ENCODE assay signal across 1 cellular context in the genomic region with DNA sequence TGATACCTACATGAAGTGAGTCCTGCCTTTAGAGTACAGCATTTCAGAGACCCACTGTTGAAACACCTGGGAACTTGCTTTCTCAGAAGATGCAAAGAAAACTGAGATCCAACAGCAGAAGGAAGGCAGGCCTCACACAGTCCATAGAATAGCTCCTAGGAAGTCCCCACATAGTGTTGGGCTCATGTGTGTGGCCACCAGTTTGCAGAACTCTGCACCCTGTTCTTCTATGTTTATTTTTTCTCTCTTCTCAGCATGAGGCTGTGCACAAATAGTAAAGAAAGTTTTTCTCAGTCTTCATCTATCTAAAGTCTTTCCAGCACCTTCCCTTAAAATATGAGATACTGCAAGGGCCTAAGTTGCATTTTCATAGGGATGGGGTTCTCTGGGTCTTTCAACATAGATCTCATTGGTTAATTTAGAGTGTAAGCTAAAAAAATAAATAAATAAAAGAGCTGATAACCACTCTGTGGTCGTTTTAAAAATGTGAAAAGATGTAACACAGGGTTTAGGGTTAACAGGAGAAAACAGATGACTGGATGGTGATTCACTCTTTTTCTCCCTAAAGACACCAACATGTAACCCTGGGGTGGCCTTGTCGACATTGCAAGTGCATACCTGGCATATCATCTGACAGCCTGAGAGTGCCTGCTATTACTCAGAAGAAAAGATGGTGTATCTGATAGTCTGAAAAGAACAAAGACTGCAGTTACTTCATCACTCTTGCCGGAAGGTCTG.
TF ChIP-seq lines count a peak whose summit lies in the region.

No MANE protein-coding gene starts in this region.

TF ChIP-seq in HepG2, 621 proteins besides CTCF, POLR2A, EP300 and RAD21 (continued from another document):
- TF ChIP-seq, protein P1, sequence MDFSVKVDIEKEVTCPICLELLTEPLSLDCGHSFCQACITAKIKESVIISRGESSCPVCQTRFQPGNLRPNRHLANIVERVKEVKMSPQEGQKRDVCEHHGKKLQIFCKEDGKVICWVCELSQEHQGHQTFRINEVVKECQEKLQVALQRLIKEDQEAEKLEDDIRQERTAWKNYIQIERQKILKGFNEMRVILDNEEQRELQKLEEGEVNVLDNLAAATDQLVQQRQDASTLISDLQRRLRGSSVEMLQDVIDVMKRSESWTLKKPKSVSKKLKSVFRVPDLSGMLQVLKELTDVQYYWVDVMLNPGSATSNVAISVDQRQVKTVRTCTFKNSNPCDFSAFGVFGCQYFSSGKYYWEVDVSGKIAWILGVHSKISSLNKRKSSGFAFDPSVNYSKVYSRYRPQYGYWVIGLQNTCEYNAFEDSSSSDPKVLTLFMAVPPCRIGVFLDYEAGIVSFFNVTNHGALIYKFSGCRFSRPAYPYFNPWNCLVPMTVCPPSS (IDR thresholded peaks at IDR 0.05) = no peak
- TF ChIP-seq NFKBIZ (CRISPR knock-in tag; IDR thresholded peaks at IDR 0.05) = no peak
- TF ChIP-seq ZNF761 (CRISPR knock-in tag; conservative IDR thresholded peaks at IDR 0.05) = no peak
- TF ChIP-seq KMT2A (CRISPR knock-in tag; IDR thresholded peaks at IDR 0.05) = no peak
- no peak for TF ChIP-seq FOXK2 (IDR thresholded peaks at IDR 0.05)
- no peak for TF ChIP-seq SATB2 (CRISPR knock-in tag; IDR thresholded peaks at IDR 0.05)
- no peak for TF ChIP-seq PHF8 (CRISPR knock-in tag; IDR thresholded peaks at IDR 0.05)
- TF ChIP-seq, protein P2, sequence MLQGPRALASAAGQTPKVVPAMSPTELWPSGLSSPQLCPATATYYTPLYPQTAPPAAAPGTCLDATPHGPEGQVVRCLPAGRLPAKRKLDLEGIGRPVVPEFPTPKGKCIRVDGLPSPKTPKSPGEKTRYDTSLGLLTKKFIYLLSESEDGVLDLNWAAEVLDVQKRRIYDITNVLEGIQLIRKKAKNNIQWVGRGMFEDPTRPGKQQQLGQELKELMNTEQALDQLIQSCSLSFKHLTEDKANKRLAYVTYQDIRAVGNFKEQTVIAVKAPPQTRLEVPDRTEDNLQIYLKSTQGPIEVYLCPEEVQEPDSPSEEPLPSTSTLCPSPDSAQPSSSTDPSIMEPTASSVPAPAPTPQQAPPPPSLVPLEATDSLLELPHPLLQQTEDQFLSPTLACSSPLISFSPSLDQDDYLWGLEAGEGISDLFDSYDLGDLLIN (CRISPR knock-in tag; IDR thresholded peaks at IDR 0.05; ENCODE audit: borderline replicate concordance) = no peak
- TF ChIP-seq MXD4 (CRISPR knock-in tag; IDR thresholded peaks at IDR 0.05) = no peak
- no peak for TF ChIP-seq ZNF343 (CRISPR knock-in tag; IDR thresholded peaks at IDR 0.05)
TF ChIP-seq in HepG2: peak in this region for 0.
